Comparison of ENCODE assay signal across 37 cellular contexts in the genomic region with DNA sequence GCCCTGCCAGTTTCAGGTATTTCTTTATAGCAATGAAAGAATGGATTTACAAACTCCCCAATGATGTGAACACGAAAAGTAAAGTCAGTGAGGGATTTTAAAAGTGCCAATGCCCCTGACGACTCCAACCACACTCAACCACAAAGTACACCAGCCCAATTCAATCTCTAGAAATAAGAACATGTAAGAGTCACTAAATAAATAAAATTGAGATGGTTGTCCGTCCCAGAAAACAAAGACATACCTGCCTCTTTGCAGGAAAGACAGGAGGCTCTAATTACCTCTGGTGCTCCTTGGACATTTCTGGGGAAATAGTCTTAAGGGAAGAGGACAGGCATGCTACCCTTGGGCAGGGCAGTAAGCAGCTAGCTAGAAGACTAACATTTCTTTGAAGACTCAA. TPM values are rescaled to one million over a fixed set of nuclear protein-coding genes. Genes with fewer than 3 reads are reported as not detected.
"Had no signal": no experiment of that assay in that cellular context is flagged by ENCODE, and none has a peak within 500 bp of the region (broad histone marks: within the 10 kb centered on the region; RNA-seq: fewer than 3 reads in every experiment).

No MANE protein-coding gene starts in this region.

- H3K36me3 ChIP-seq: adrenal gland, ascending aorta, brain microvascular endothelial cell, breast epithelium, cardiac muscle cell had no signal

- H3K27ac ChIP-seq: adrenal gland, ascending aorta, body of pancreas, brain microvascular endothelial cell, breast epithelium, cardiac muscle cell had no signal

- H3K27me3 Mint-ChIP-seq: activated naive CD4-positive, alpha-beta T cell treated with anti-CD3 and anti-CD28 coated beads, Interleukin-2, amount 10 ng/mL, durations not matched to agents 7 days and 5 days; activated naive CD4-positive, alpha-beta T cell treated with anti-CD3 and anti-CD28 coated beads, Interleukin-2, amount 50 U/mL, for 24 hours; activated naive CD8-positive, alpha-beta T cell; activated naive CD8-positive, alpha-beta T cell treated with anti-CD3 and anti-CD28 coated beads for 36 hours; activated naive CD8-positive, alpha-beta T cell treated with anti-CD3 and anti-CD28 coated beads, Interleukin-2, amount 10 ng/mL, durations not matched to agents 7 days and 5 days; activated naive CD8-positive, alpha-beta T cell treated with anti-CD3 and anti-CD28 coated beads, Interleukin-2, amount 50 U/mL, for 24 hours; central memory CD8-positive, alpha-beta T cell had no signal

- H3K4me1 Mint-ChIP-seq: activated naive CD4-positive, alpha-beta T cell treated with anti-CD3 and anti-CD28 coated beads, Interleukin-2, amount 10 ng/mL, durations not matched to agents 7 days and 5 days; activated naive CD4-positive, alpha-beta T cell treated with anti-CD3 and anti-CD28 coated beads, Interleukin-2, amount 50 U/mL, for 24 hours; activated naive CD8-positive, alpha-beta T cell treated with anti-CD3 and anti-CD28 coated beads for 36 hours; activated naive CD8-positive, alpha-beta T cell treated with anti-CD3 and anti-CD28 coated beads, Interleukin-2, amount 10 ng/mL, durations not matched to agents 7 days and 5 days; activated naive CD8-positive, alpha-beta T cell treated with anti-CD3 and anti-CD28 coated beads, Interleukin-2, amount 50 U/mL, for 24 hours; activated T-helper 17 cell treated with anti-CD3 and anti-CD28 coated beads, Interleukin-2, amount 50 U/mL, for 72 hours; brain; central memory CD8-positive, alpha-beta T cell had no signal

- H3K27ac Mint-ChIP-seq: activated naive CD4-positive, alpha-beta T cell treated with anti-CD3 and anti-CD28 coated beads for 36 hours; activated naive CD4-positive, alpha-beta T cell treated with anti-CD3 and anti-CD28 coated beads, Interleukin-2, amount 10 ng/mL, durations not matched to agents 7 days and 5 days; activated naive CD4-positive, alpha-beta T cell treated with anti-CD3 and anti-CD28 coated beads, Interleukin-2, amount 50 U/mL, for 24 hours; activated naive CD4-positive, alpha-beta T cell treated with anti-CD3 and anti-CD28 coated beads, Interleukin-2, amount 50 U/mL, for 72 hours; activated naive CD8-positive, alpha-beta T cell; activated naive CD8-positive, alpha-beta T cell treated with anti-CD3 and anti-CD28 coated beads for 36 hours; activated naive CD8-positive, alpha-beta T cell treated with anti-CD3 and anti-CD28 coated beads, Interleukin-2, amount 10 ng/mL, durations not matched to agents 7 days and 5 days; activated naive CD8-positive, alpha-beta T cell treated with anti-CD3 and anti-CD28 coated beads, Interleukin-2, amount 50 U/mL, for 24 hours; activated T-cell treated with anti-CD3 and anti-CD28 coated beads, Interleukin-2, amount 50 U/mL, for 24 hours; activated T-cell treated with anti-CD3 and anti-CD28 coated beads, Interleukin-2, amount 50 U/mL, for 72 hours; activated T-helper 1 cell treated with anti-CD3 and anti-CD28 coated beads, Interleukin-12 subunit alpha, Interleukin-12 subunit beta, Interleukin-2, Interleukin-4 antibody, amounts not matched to agents 30 ng/mL and 10 ng/mL and 1 ng/mL, durations not matched to agents 14 hours and 24 hours and 36 hours; activated T-helper 17 cell treated with anti-CD3 and anti-CD28 coated beads, Interleukin-2, amount 50 U/mL, for 72 hours; activated T-helper 2 cell treated with anti-CD3 and anti-CD28 coated beads, Interferon-gamma antibody, Interleukin-2, Interleukin-4, amounts not matched to agents 10 μg/mL and 5 μg/mL and 100 μg/mL, durations not matched to agents 14 hours and 24 hours and 36 hours; brain had no signal

- H3K36me3 Mint-ChIP-seq: activated naive CD4-positive, alpha-beta T cell treated with anti-CD3 and anti-CD28 coated beads, Interleukin-2, amount 10 ng/mL, durations not matched to agents 7 days and 5 days; activated naive CD4-positive, alpha-beta T cell treated with anti-CD3 and anti-CD28 coated beads, Interleukin-2, amount 50 U/mL, for 24 hours; activated naive CD8-positive, alpha-beta T cell; activated naive CD8-positive, alpha-beta T cell treated with anti-CD3 and anti-CD28 coated beads for 36 hours; activated naive CD8-positive, alpha-beta T cell treated with anti-CD3 and anti-CD28 coated beads, Interleukin-2, amount 10 ng/mL, durations not matched to agents 7 days and 5 days had no signal

- H3K4me1 ChIP-seq: adrenal gland, ascending aorta, body of pancreas, breast epithelium had no signal

- H3K27me3 ChIP-seq: adrenal gland, ascending aorta, body of pancreas, brain microvascular endothelial cell, breast epithelium, cardiac muscle cell had no signal

- ATAC-seq: activated naive CD4-positive, alpha-beta T cell treated with anti-CD3 and anti-CD28 coated beads, Interleukin-2, amount 50 U/mL, for 72 hours; activated naive CD8-positive, alpha-beta T cell treated with anti-CD3 and anti-CD28 coated beads, Interleukin-2, amount 50 U/mL, for 24 hours; activated T-cell treated with anti-CD3 and anti-CD28 coated beads, Interleukin-2, amount 50 U/mL, for 4 hours; activated T-cell treated with anti-CD3 and anti-CD28 coated beads, Interleukin-2, amount 50 U/mL, for 72 hours; activated T-helper 17 cell treated with anti-CD3 and anti-CD28 coated beads, Interleukin-2, amount 50 U/mL, for 72 hours; body of pancreas had no signal

- H3K4me3 ChIP-seq: adrenal gland, ascending aorta, body of pancreas, breast epithelium, cardiac muscle cell had no signal

- H3K9me3 Mint-ChIP-seq: activated naive CD4-positive, alpha-beta T cell treated with anti-CD3 and anti-CD28 coated beads, Interleukin-2, amount 10 ng/mL, durations not matched to agents 7 days and 5 days; activated naive CD4-positive, alpha-beta T cell treated with anti-CD3 and anti-CD28 coated beads, Interleukin-2, amount 50 U/mL, for 24 hours; activated T-cell treated with anti-CD3 and anti-CD28 coated beads, Interleukin-2, amount 50 U/mL, for 4 hours; activated T-helper 17 cell treated with anti-CD3 and anti-CD28 coated beads, Interleukin-2, amount 50 U/mL, for 72 hours had no signal

- DNase-seq: activated effector memory CD4-positive, alpha-beta T cell treated with anti-CD3 and anti-CD28 coated beads, Interleukin-2, amount 50 U/mL, for 16 hours; activated effector memory CD4-positive, alpha-beta T cell treated with Interleukin-2 at 50 U/mL for 16 hours; activated gamma-delta T cell; activated gamma-delta T cell treated with Interleukin-2 at 50 U/mL for 16 hours; activated naive CD4-positive, alpha-beta T cell; activated naive CD4-positive, alpha-beta T cell treated with anti-CD3 and anti-CD28 coated beads for 36 hours; activated naive CD4-positive, alpha-beta T cell treated with anti-CD3 and anti-CD28 coated beads, Interleukin-2, amount 10 ng/mL, durations not matched to agents 7 days and 5 days; activated naive CD4-positive, alpha-beta T cell treated with anti-CD3 and anti-CD28 coated beads, Interleukin-2, amount 50 U/mL, for 16 hours; activated naive CD4-positive, alpha-beta T cell treated with Interleukin-2 at 50 U/mL for 16 hours; activated naive CD8-positive, alpha-beta T cell treated with anti-CD3 and anti-CD28 coated beads for 36 hours; activated naive CD8-positive, alpha-beta T cell treated with anti-CD3 and anti-CD28 coated beads, Interleukin-2, amount 10 ng/mL, durations not matched to agents 7 days and 5 days; activated naive CD8-positive, alpha-beta T cell treated with anti-CD3 and anti-CD28 coated beads, Interleukin-2, amount 50 U/mL, for 24 hours; activated T-cell treated with anti-CD3 and anti-CD28 coated beads, Interleukin-2, amount 50 U/mL, for 24 hours; activated T-cell treated with anti-CD3 and anti-CD28 coated beads, Interleukin-2, amount 50 U/mL, for 4 hours; activated T-cell treated with anti-CD3 and anti-CD28 coated beads, Interleukin-2, amount 50 U/mL, for 48 hours; activated T-cell treated with anti-CD3 and anti-CD28 coated beads, Interleukin-2, amount 50 U/mL, for 72 hours; adrenal gland; amniotic stem cell; amygdala; anterior cingulate cortex; aorta; body of pancreas; brain microvascular endothelial cell; caudate nucleus; central memory CD4-positive, alpha-beta T cell; cerebellar nuclear complex had no signal

- H3K9me3 ChIP-seq: adrenal gland, ascending aorta, body of pancreas, breast epithelium had no signal

- H3K4me3 Mint-ChIP-seq: activated naive CD4-positive, alpha-beta T cell treated with anti-CD3 and anti-CD28 coated beads for 36 hours; activated naive CD4-positive, alpha-beta T cell treated with anti-CD3 and anti-CD28 coated beads, Interleukin-2, amount 10 ng/mL, durations not matched to agents 7 days and 5 days; activated naive CD4-positive, alpha-beta T cell treated with anti-CD3 and anti-CD28 coated beads, Interleukin-2, amount 50 U/mL, for 24 hours; activated naive CD8-positive, alpha-beta T cell; activated naive CD8-positive, alpha-beta T cell treated with anti-CD3 and anti-CD28 coated beads for 36 hours; activated naive CD8-positive, alpha-beta T cell treated with anti-CD3 and anti-CD28 coated beads, Interleukin-2, amount 10 ng/mL, durations not matched to agents 7 days and 5 days; activated naive CD8-positive, alpha-beta T cell treated with anti-CD3 and anti-CD28 coated beads, Interleukin-2, amount 50 U/mL, for 24 hours; activated T-cell treated with anti-CD3 and anti-CD28 coated beads, Interleukin-2, amount 50 U/mL, for 24 hours; activated T-cell treated with anti-CD3 and anti-CD28 coated beads, Interleukin-2, amount 50 U/mL, for 4 hours; activated T-cell treated with anti-CD3 and anti-CD28 coated beads, Interleukin-2, amount 50 U/mL, for 72 hours; activated T-helper 1 cell treated with anti-CD3 and anti-CD28 coated beads, Interleukin-12 subunit alpha, Interleukin-12 subunit beta, Interleukin-2, Interleukin-4 antibody, amounts not matched to agents 30 ng/mL and 10 ng/mL and 1 ng/mL, durations not matched to agents 14 hours and 24 hours and 36 hours; activated T-helper 17 cell treated with anti-CD3 and anti-CD28 coated beads, Interleukin-2, amount 50 U/mL, for 72 hours; brain; central memory CD8-positive, alpha-beta T cell had no signal

RNA-seq across cellular contexts. Expression of gene NALCN, which starts 55.8 kb away (rescaled TPM):
- total RNA-seq: activated naive CD4-positive, alpha-beta T cell treated with anti-CD3 and anti-CD28 coated beads for 36 hours; activated naive CD4-positive, alpha-beta T cell treated with anti-CD3 and anti-CD28 coated beads, Interleukin-2, amount 50 U/mL, for 72 hours; activated naive CD8-positive, alpha-beta T cell treated with anti-CD3 and anti-CD28 coated beads for 36 hours; activated naive CD8-positive, alpha-beta T cell treated with anti-CD3 and anti-CD28 coated beads, Interleukin-2, amount 10 ng/mL, durations not matched to agents 7 days and 5 days; activated T-cell treated with anti-CD3 and anti-CD28 coated beads, Interleukin-2, amount 50 U/mL, for 4 hours; activated T-cell treated with anti-CD3 and anti-CD28 coated beads, Interleukin-2, amount 50 U/mL, for 72 hours; activated T-helper 1 cell treated with anti-CD3 and anti-CD28 coated beads, Interleukin-12 subunit alpha, Interleukin-12 subunit beta, Interleukin-2, Interleukin-4 antibody, amounts not matched to agents 30 ng/mL and 10 ng/mL and 1 ng/mL, durations not matched to agents 14 hours and 24 hours and 36 hours; activated T-helper 17 cell treated with anti-CD3 and anti-CD28 coated beads, Interleukin-2, amount 50 U/mL, for 72 hours; activated T-helper 2 cell treated with anti-CD3 and anti-CD28 coated beads, Interferon-gamma antibody, Interleukin-2, Interleukin-4, amounts not matched to agents 10 μg/mL and 5 μg/mL and 100 μg/mL, durations not matched to agents 14 hours and 24 hours and 36 hours; cardiac muscle cell had no signal
- polyA plus RNA-seq: cardiac muscle cell had no signal
